In genomic region chr19:55385749-55386514, GRCh38 we compare ENCODE assay signal across 2 cellular contexts.
TF ChIP-seq lines count a peak whose summit lies in the region.

Gene RPL28, plus strand, starts transcription at chr19:55385932. Its CDS starts 426 bp downstream, at chr19:55386358.

TF ChIP-seq in A549, 52 proteins besides CTCF, POLR2A, EP300 and RAD21 (continued from another document):
- TF ChIP-seq EHMT2 (IDR thresholded peaks at IDR 0.05; ENCODE audit: low read depth) (no peak), SMC3 (IDR thresholded peaks at IDR 0.05) (no peak; the same call in 2 of the 3 replicates), BCL3 (IDR thresholded peaks at IDR 0.05) (peak; percentile 99), FOSB (CRISPR knock-in tag; IDR thresholded peaks at IDR 0.05) (no peak), REST (IDR thresholded peaks at IDR 0.05) (no peak), MYC (IDR thresholded peaks at IDR 0.05; ENCODE audit: borderline replicate concordance, low read length) (peak; percentile 71; the same call in 1 of the 2 replicates), ELK1 (IDR thresholded peaks at IDR 0.05; ENCODE audit: low read depth, low read length) (no peak), KDM5A (IDR thresholded peaks at IDR 0.05) (0 out of 2 replicates have a peak, but pooled peaks have one; percentile 18), MAX (IDR thresholded peaks at IDR 0.05) (peak; percentile 82; the same call in 1 of the 2 replicates), PBX3 (IDR thresholded peaks at IDR 0.05) (peak; percentile 77)

TF ChIP-seq in WTC11, 78 proteins besides CTCF, POLR2A, EP300 and RAD21 (continued from another document):
- TF ChIP-seq FOXP4 (CRISPR knock-in tag; IDR thresholded peaks at IDR 0.05): peak; percentile 54; the same call in 1 of the 2 replicates
- no peak for TF ChIP-seq PREB (CRISPR knock-in tag; IDR thresholded peaks at IDR 0.05; ENCODE audit: borderline replicate concordance)
- TF ChIP-seq IRF2 (CRISPR knock-in tag; IDR thresholded peaks at IDR 0.05; ENCODE audit: borderline replicate concordance, low read depth): no peak
- TF ChIP-seq CREB1 (CRISPR knock-in tag; IDR thresholded peaks at IDR 0.05): 0 out of 2 replicates have a peak, but pooled peaks have one; percentile 54
- no peak for TF ChIP-seq TCF7 (CRISPR knock-in tag; IDR thresholded peaks at IDR 0.05; ENCODE audit: low read depth)
- 0 out of 2 replicates have a peak, but pooled peaks have one; percentile 35 for TF ChIP-seq ESRRA (CRISPR knock-in tag; IDR thresholded peaks at IDR 0.05; ENCODE audit: borderline replicate concordance)
- peak; percentile 64 for TF ChIP-seq USF1 (CRISPR knock-in tag; IDR thresholded peaks at IDR 0.05)
- TF ChIP-seq ZNF281 (CRISPR knock-in tag; IDR thresholded peaks at IDR 0.05): peak; percentile 53; the same call in 1 of the 2 replicates
- TF ChIP-seq PRRX2 (CRISPR knock-in tag; IDR thresholded peaks at IDR 0.05): no peak
- peak; percentile 81; the same call in 1 of the 2 replicates for TF ChIP-seq FOXP1 (CRISPR knock-in tag; IDR thresholded peaks at IDR 0.05; ENCODE audit: borderline replicate concordance)
- TF ChIP-seq AFF4 (CRISPR knock-in tag; IDR thresholded peaks at IDR 0.05; ENCODE audit: borderline replicate concordance): 0 out of 2 replicates have a peak, but pooled peaks have one; percentile 61
- peak; percentile 82 for TF ChIP-seq FOXK1 (CRISPR knock-in tag; IDR thresholded peaks at IDR 0.05)
- 0 out of 2 replicates have a peak, but pooled peaks have one; percentile 18 for TF ChIP-seq NR1H2 (CRISPR knock-in tag; IDR thresholded peaks at IDR 0.05)
- no peak for TF ChIP-seq PRDM15 (CRISPR knock-in tag; IDR thresholded peaks at IDR 0.05)
- 0 out of 2 replicates have a peak, but pooled peaks have one; percentile 12 for TF ChIP-seq HMGXB4 (CRISPR knock-in tag; IDR thresholded peaks at IDR 0.05)
- no peak for TF ChIP-seq ERG (CRISPR knock-in tag; IDR thresholded peaks at IDR 0.05)
- peak; percentile 16; the same call in 1 of the 2 replicates for TF ChIP-seq ZMAT4 (CRISPR knock-in tag; IDR thresholded peaks at IDR 0.05)
- TF ChIP-seq ZBTB21 (CRISPR knock-in tag; IDR thresholded peaks at IDR 0.05; ENCODE audit: borderline replicate concordance): no peak
- TF ChIP-seq EMX1 (CRISPR knock-in tag; IDR thresholded peaks at IDR 0.05): 0 out of 2 replicates have a peak, but pooled peaks have one; percentile 22
- peak; percentile 81; the same call in 1 of the 2 replicates for TF ChIP-seq SP1 (CRISPR knock-in tag; conservative IDR thresholded peaks at IDR 0.05)
- no peak for TF ChIP-seq ZNF263 (CRISPR knock-in tag; IDR thresholded peaks at IDR 0.05; ENCODE audit: low read depth)
- TF ChIP-seq TEAD1 (CRISPR knock-in tag; IDR thresholded peaks at IDR 0.05): peak; percentile 90
- peak; percentile 70; the same call in 1 of the 2 replicates for TF ChIP-seq JUN (CRISPR knock-in tag; IDR thresholded peaks at IDR 0.05)
- TF ChIP-seq CREM (CRISPR knock-in tag; IDR thresholded peaks at IDR 0.05): peak; percentile 84; the same call in 1 of the 2 replicates
- no peak for TF ChIP-seq E2F5 (CRISPR knock-in tag; IDR thresholded peaks at IDR 0.05)
- TF ChIP-seq SMAD4 (CRISPR knock-in tag; IDR thresholded peaks at IDR 0.05): peak; percentile 52; the same call in 1 of the 2 replicates
